8 cellular contexts compared by ENCODE assay signal in genomic region chr16:77807-78443, GRCh38. TPM values are rescaled to one million over a fixed set of nuclear protein-coding genes. Genes with fewer than 3 reads are reported as not detected.
A peak's percentile ranks its signal among the peaks of the same experiment; 100 is the strongest.
DNase-seq lines count a peak whose midpoint lies in the region; ATAC-seq and TF ChIP-seq lines count a peak whose summit lies in the region.

A gene with protein sequence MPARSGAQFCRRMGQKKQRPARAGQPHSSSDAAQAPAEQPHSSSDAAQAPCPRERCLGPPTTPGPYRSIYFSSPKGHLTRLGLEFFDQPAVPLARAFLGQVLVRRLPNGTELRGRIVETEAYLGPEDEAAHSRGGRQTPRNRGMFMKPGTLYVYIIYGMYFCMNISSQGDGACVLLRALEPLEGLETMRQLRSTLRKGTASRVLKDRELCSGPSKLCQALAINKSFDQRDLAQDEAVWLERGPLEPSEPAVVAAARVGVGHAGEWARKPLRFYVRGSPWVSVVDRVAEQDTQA (plus strand): TSS chr16:78225. CDS start chr16:78310, 85 bp downstream.

- peak within 1 kb of the TSS; percentile 87 for H3K4me3 Mint-ChIP-seq in chondrocyte (ENCODE audit: unreplicated experiment)

- peak within 1 kb of the TSS; percentile 91 for H3K27ac Mint-ChIP-seq in chondrocyte (ENCODE audit: unreplicated experiment)

- peak; percentile 80 to 91 (median 84) for DNase-seq in NCI-H1417 (lab: John Stamatoyannopoulos, UW)
- no peak for DNase-seq in NCI-H1417 treated with DMSO at 0.1 percent for 48 hours (lab: John Stamatoyannopoulos, UW)
- DNase-seq in NCI-H2227 (lab: John Stamatoyannopoulos, UW; ENCODE audit: unreplicated experiment) = peak; percentile 86
- DNase-seq in activated CD4-positive, alpha-beta T cell treated with anti-CD3 and anti-CD28 coated beads for 24 hours (ENCODE audit: low read depth in 2 of 2) = peak; percentile 73 to 77
- DNase-seq in chondrocyte (ENCODE audit: low spot score) = no peak
- DNase-seq in kidney tubule cell (ENCODE audit: low spot score) = peak; percentile 83
- DNase-seq in stimulated activated CD4-positive, alpha-beta T cell treated with anti-CD3 and anti-CD28 coated beads, Interleukin-1b, Interleukin-23, amount 100 ng/mL, for 24 hours (ENCODE audit: low read depth in 4 of 4, low spot score in 1 of 4) = peak; percentile 49 to 81 (median 76)

- peak; percentile 13 for TF ChIP-seq CTCF in chondrocyte (IDR thresholded peaks at IDR 0.05)

- H3K27me3 Mint-ChIP-seq in chondrocyte (ENCODE audit: low read depth) = no peaks in the 10 kb centered on the region

- peaks cover 1% of the 10 kb centered on the region for H3K36me3 Mint-ChIP-seq in chondrocyte (ENCODE audit: low read depth)

- H3K9me3 Mint-ChIP-seq in chondrocyte (ENCODE audit: low read depth) = no peaks in the 10 kb centered on the region

- peaks cover 65% of the 10 kb centered on the region for H3K4me1 Mint-ChIP-seq in chondrocyte (ENCODE audit: low read depth)

- ATAC-seq in HG02938 (IDR thresholded peaks at IDR 0.05; ENCODE audit: unreplicated experiment) = peak; percentile 65

RNA-seq across cellular contexts. Expression of the gene that starts here (rescaled TPM):
- total RNA-seq in chondrocyte = 52.6 to 65.4 TPM (median 61.1 TPM) in 3 replicates

Comparison
In these comparisons a context has a peak if more than half of its experiments do, and no peak if none do; other contexts are left out.
1. DNase-seq: peak in NCI-H1417 (3 of 3), NCI-H2227 (single experiment), activated CD4-positive, alpha-beta T cell treated with anti-CD3 and anti-CD28 coated beads for 24 hours (2 of 2), kidney tubule cell (single experiment) and stimulated activated CD4-positive, alpha-beta T cell treated with anti-CD3 and anti-CD28 coated beads, Interleukin-1b, Interleukin-23, amount 100 ng/mL, for 24 hours (4 of 4); none in NCI-H1417 treated with DMSO at 0.1 percent for 48 hours (single experiment) and chondrocyte (single experiment).